In genomic region chr14:49582211-49582977, GRCh38 we compare ENCODE assay signal across 8 cellular contexts. TPM values are rescaled to one million over a fixed set of nuclear protein-coding genes. Genes with fewer than 3 reads are reported as not detected.
DNase-seq lines count a peak whose midpoint lies in the region; ATAC-seq and TF ChIP-seq lines count a peak whose summit lies in the region.
"Had no signal": no experiment of that assay in that cellular context is flagged by ENCODE, and none has a peak within 500 bp of the region (broad histone marks: within the 10 kb centered on the region; RNA-seq: fewer than 3 reads in every experiment).

No MANE protein-coding gene starts in this region.

- CTCF ChIA-PET in activated CD4-positive, alpha-beta memory T cell treated with anti-CD3 and anti-CD28 coated beads for 36 hours (lab: Charles Lee), result interaction anchor here (0.7 kb wide), 1 partner anchor 104 kb away, joined by 3 read pairs; no protein-coding TSS in a partner anchor

- TF ChIP-seq CTCF in neural crest cell (conservative IDR thresholded peaks at IDR 0.05), result no peak

- ATAC-seq in GM21528 (IDR thresholded peaks at IDR 0.05; ENCODE audit: low FRiP score, unreplicated experiment) (no peak), HG03196 (IDR thresholded peaks at IDR 0.05; ENCODE audit: unreplicated experiment) (no peak)

- H3K27ac Mint-ChIP-seq in activated T-cell treated with anti-CD3 and anti-CD28 coated beads, Interleukin-2, amount 50 U/mL, for 24 hours, result peak overlapping the region; percentile 100
- peak overlapping the region; percentile 79 for H3K27ac Mint-ChIP-seq in activated CD4-positive, alpha-beta memory T cell treated with anti-CD3 and anti-CD28 coated beads for 36 hours
- peak overlapping the region; percentile 53 for H3K27ac Mint-ChIP-seq in neural crest cell (ENCODE audit: unreplicated experiment)

- peak overlapping the region; percentile 92 for H3K4me3 Mint-ChIP-seq in activated T-cell treated with anti-CD3 and anti-CD28 coated beads, Interleukin-2, amount 50 U/mL, for 24 hours
- peak overlapping the region; percentile 49 for H3K4me3 Mint-ChIP-seq in activated CD4-positive, alpha-beta memory T cell treated with anti-CD3 and anti-CD28 coated beads for 36 hours
- peak overlapping the region; percentile 99 for H3K4me3 Mint-ChIP-seq in neural crest cell

- no peaks in the 10 kb centered on the region for H3K9me3 Mint-ChIP-seq in activated T-cell treated with anti-CD3 and anti-CD28 coated beads, Interleukin-2, amount 50 U/mL, for 24 hours
- no peaks in the 10 kb centered on the region for H3K9me3 Mint-ChIP-seq in activated CD4-positive, alpha-beta memory T cell treated with anti-CD3 and anti-CD28 coated beads for 36 hours
- no peaks in the 10 kb centered on the region for H3K9me3 Mint-ChIP-seq in neural crest cell

- no peak for DNase-seq in activated T-cell treated with anti-CD3 and anti-CD28 coated beads, Interleukin-2, amount 50 U/mL, for 24 hours
- no peak for DNase-seq in activated T-cell treated with anti-CD3 and anti-CD28 coated beads, Interleukin-2, amount 50 U/mL, for 1 hour
- DNase-seq in activated CD4-positive, alpha-beta memory T cell treated with anti-CD3 and anti-CD28 coated beads for 36 hours, result no peak
- no peak for DNase-seq in neural crest cell (ENCODE audit: low read depth, low spot score)
- DNase-seq: NCI-H1105, OCI-M1 had no signal

- peaks cover 63% of the 10 kb centered on the region for H3K4me1 Mint-ChIP-seq in activated T-cell treated with anti-CD3 and anti-CD28 coated beads, Interleukin-2, amount 50 U/mL, for 24 hours (ENCODE audit: low read depth)
- H3K4me1 Mint-ChIP-seq in activated CD4-positive, alpha-beta memory T cell treated with anti-CD3 and anti-CD28 coated beads for 36 hours (ENCODE audit: low read depth), result peaks cover 64% of the 10 kb centered on the region
- H3K4me1 Mint-ChIP-seq in neural crest cell, result peaks cover 48% of the 10 kb centered on the region

- intact Hi-C loops in activated CD4-positive, alpha-beta memory T cell treated with anti-CD3 and anti-CD28 coated beads for 36 hours (cut with micrococcal nuclease), result no loop called here

- peaks cover 76% of the 10 kb centered on the region for H3K36me3 Mint-ChIP-seq in activated T-cell treated with anti-CD3 and anti-CD28 coated beads, Interleukin-2, amount 50 U/mL, for 24 hours (ENCODE audit: low read depth)
- H3K36me3 Mint-ChIP-seq in activated CD4-positive, alpha-beta memory T cell treated with anti-CD3 and anti-CD28 coated beads for 36 hours, result peaks cover 61% of the 10 kb centered on the region
- H3K36me3 Mint-ChIP-seq in neural crest cell (ENCODE audit: low read depth), result peaks cover 36% of the 10 kb centered on the region

- peaks cover 4% of the 10 kb centered on the region for H3K27me3 Mint-ChIP-seq in activated T-cell treated with anti-CD3 and anti-CD28 coated beads, Interleukin-2, amount 50 U/mL, for 24 hours
- H3K27me3 Mint-ChIP-seq in activated CD4-positive, alpha-beta memory T cell treated with anti-CD3 and anti-CD28 coated beads for 36 hours, result peaks cover 4% of the 10 kb centered on the region
- H3K27me3 Mint-ChIP-seq in neural crest cell (ENCODE audit: low read depth), result peaks cover 13% of the 10 kb centered on the region

- POLR2A ChIA-PET in activated CD4-positive, alpha-beta memory T cell treated with anti-CD3 and anti-CD28 coated beads for 36 hours (lab: Charles Lee), result interaction anchor here (1.2 to 1.8 kb wide), 2 partner anchors 17 to 38 kb away, joined by 5 to 8 read pairs; partner anchors contain the start of genes LRR1, MGAT2 and RPL36AL

RNA-seq across cellular contexts. Expression of gene RPS29, which starts 3.8 kb away (rescaled TPM):
- 1,000 to 10,000 TPM; 2,029 to 2,157 TPM for total RNA-seq in activated CD4-positive, alpha-beta memory T cell treated with anti-CD3 and anti-CD28 coated beads for 36 hours
- 1,386 and 1,393 TPM in 2 replicates for total RNA-seq in neural crest cell

RNA-seq across cellular contexts. Expression of gene LRR1, which starts 16.3 kb away (rescaled TPM):
- total RNA-seq in activated CD4-positive, alpha-beta memory T cell treated with anti-CD3 and anti-CD28 coated beads for 36 hours, result 10 to 100 TPM; 51.8 to 52.0 TPM
- 40.2 and 42.9 TPM in 2 replicates for total RNA-seq in neural crest cell

RNA-seq across cellular contexts. Expression of gene RPL36AL, which starts 38.0 kb away (rescaled TPM):
- 100 to 1,000 TPM; 314 to 320 TPM for total RNA-seq in activated CD4-positive, alpha-beta memory T cell treated with anti-CD3 and anti-CD28 coated beads for 36 hours
- total RNA-seq in neural crest cell, result 147 and 151 TPM in 2 replicates

RNA-seq across cellular contexts. Expression of gene MGAT2, which starts 38.2 kb away (rescaled TPM):
- 10 to 100 TPM; 40.4 to 43.7 TPM for total RNA-seq in activated CD4-positive, alpha-beta memory T cell treated with anti-CD3 and anti-CD28 coated beads for 36 hours
- total RNA-seq in neural crest cell, result 31.8 and 32.3 TPM in 2 replicates

RNA-seq across cellular contexts. Expression of gene DNAAF2, which starts 52.6 kb away (rescaled TPM):
- total RNA-seq in activated CD4-positive, alpha-beta memory T cell treated with anti-CD3 and anti-CD28 coated beads for 36 hours, result 10 to 100 TPM in 1 of 2 experiments, 1 to 10 TPM in 1; 9.9 to 10.4 TPM
- total RNA-seq in neural crest cell, result 18.9 and 20.4 TPM in 2 replicates

Comparison
In these comparisons a context has a peak if more than half of its experiments do, and no peak if none do; other contexts are left out.
1. H3K4me3 Mint-ChIP-seq: peak in every context shown above with its lines; median percentile 99 in neural crest cell; 92 in activated T-cell treated with anti-CD3 and anti-CD28 coated beads, Interleukin-2, amount 50 U/mL, for 24 hours; 49 in activated CD4-positive, alpha-beta memory T cell treated with anti-CD3 and anti-CD28 coated beads for 36 hours.